Comparison of ENCODE assay signal across 16 cellular contexts in the genomic region with DNA sequence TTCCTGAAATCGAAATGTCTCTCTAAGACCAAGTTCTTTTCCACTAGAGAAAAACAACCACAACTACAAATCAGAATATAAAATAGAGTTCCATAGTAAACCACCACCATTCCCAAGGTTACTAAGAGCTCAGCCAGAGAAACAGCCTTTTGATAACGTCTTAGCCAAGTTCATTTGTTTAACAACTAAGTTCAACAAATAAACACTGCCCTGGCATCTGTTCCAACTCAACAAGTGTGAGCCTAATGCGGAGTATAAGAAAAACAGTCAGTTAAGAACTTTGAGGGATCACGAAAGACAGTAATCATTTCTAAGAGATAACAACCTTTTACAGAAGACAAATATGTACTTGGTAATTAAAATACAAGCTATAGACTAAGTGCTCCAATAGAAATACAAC.
DNase-seq lines count a peak whose midpoint lies in the region; ATAC-seq and TF ChIP-seq lines count a peak whose summit lies in the region.
"Had no signal": no experiment of that assay in that cellular context is flagged by ENCODE, and none has a peak within 500 bp of the region (broad histone marks: within the 10 kb centered on the region; RNA-seq: fewer than 3 reads in every experiment).

No MANE protein-coding gene starts in this region.

- no peak for TF ChIP-seq CTCF in osteocyte (IDR thresholded peaks at IDR 0.05)

- no peaks in the 10 kb centered on the region for H3K36me3 ChIP-seq in ACC112 (ENCODE audit: insufficient read depth, low read length)
- H3K36me3 ChIP-seq: left lung had no signal

- peaks cover 55% of the 10 kb centered on the region for H3K36me3 Mint-ChIP-seq in osteocyte (ENCODE audit: unreplicated experiment)

- peaks cover 27% of the 10 kb centered on the region for H3K4me1 ChIP-seq in ACC112 (ENCODE audit: control insufficient read depth, insufficient read depth, low read length, unreplicated experiment)

- H3K27me3 ChIP-seq in ACC112 (ENCODE audit: insufficient read depth, low read length), result no peaks in the 10 kb centered on the region
- H3K27me3 ChIP-seq: left lung had no signal

- ATAC-seq in GM19467 (IDR thresholded peaks at IDR 0.05; ENCODE audit: unreplicated experiment), result no peak
- no peak for ATAC-seq in GM21423 (IDR thresholded peaks at IDR 0.05; ENCODE audit: unreplicated experiment)
- ATAC-seq: activated CD8-positive, alpha-beta memory T cell treated with anti-CD3 and anti-CD28 coated beads, Interleukin-2, amount 10 ng/mL, durations not matched to agents 7 days and 5 days; HCT116; left lung had no signal

- H3K79me2 ChIP-seq in ACC112 (ENCODE audit: control insufficient read depth, insufficient read depth, low read length, unreplicated experiment), result peaks cover 20% of the 10 kb centered on the region

- H3K9me3 Mint-ChIP-seq in osteocyte (ENCODE audit: unreplicated experiment), result no peaks in the 10 kb centered on the region

- peaks cover 76% of the 10 kb centered on the region for H3K4me1 Mint-ChIP-seq in osteocyte (ENCODE audit: unreplicated experiment)

- H3K4me3 ChIP-seq in ACC112 (ENCODE audit: low read depth, low read length), result no peak overlapping the region
- H3K4me3 ChIP-seq: left lung had no signal

- peak overlapping the region; percentile 18 for H3K27ac ChIP-seq in ACC112 (ENCODE audit: low read depth, low read length)
- H3K27ac ChIP-seq: left lung had no signal

- H3K4me3 Mint-ChIP-seq in osteocyte (ENCODE audit: unreplicated experiment), result no peak overlapping the region
- H3K4me3 Mint-ChIP-seq: activated CD8-positive, alpha-beta memory T cell treated with anti-CD3 and anti-CD28 coated beads, Interleukin-2, amount 10 ng/mL, durations not matched to agents 7 days and 5 days had no signal

- no peaks in the 10 kb centered on the region for H3K27me3 Mint-ChIP-seq in osteocyte (ENCODE audit: unreplicated experiment)
- H3K27me3 Mint-ChIP-seq: CD4-positive, CD25-positive, alpha-beta regulatory T cell had no signal

- H2AFZ ChIP-seq in ACC112 (ENCODE audit: low read length, unreplicated experiment), result peak overlapping the region; percentile 34

- H3K27ac Mint-ChIP-seq in osteocyte (ENCODE audit: unreplicated experiment), result peak overlapping the region; percentile 83
- H3K27ac Mint-ChIP-seq: activated CD8-positive, alpha-beta memory T cell treated with anti-CD3 and anti-CD28 coated beads, Interleukin-2, amount 10 ng/mL, durations not matched to agents 7 days and 5 days had no signal

- DNase-seq in M059J (ENCODE audit: low read depth), result peak; percentile 32
- DNase-seq in fibroblast of peridontal ligament (ENCODE audit: extremely low read depth), result peak; percentile 69
- DNase-seq in osteocyte (ENCODE audit: extremely low spot score, unreplicated experiment), result no peak
- no peak for DNase-seq in stimulated activated CD4-positive, alpha-beta T cell treated with anti-CD3 and anti-CD28 coated beads, Interleukin-4, amount 100 ng/mL, for 4 hours
- no peak for DNase-seq in NOMO-1 (lab: John Stamatoyannopoulos, UW; ENCODE audit: unreplicated experiment in 2 of 2)
- DNase-seq: activated CD8-positive, alpha-beta memory T cell treated with anti-CD3 and anti-CD28 coated beads, Interleukin-2, amount 10 ng/mL, durations not matched to agents 7 days and 5 days; aorta; left lung; NCI-H1105; NCI-H510A treated with DMSO at 0.1 percent for 48 hours; stimulated activated CD4-positive, alpha-beta T cell treated with anti-CD3 and anti-CD28 coated beads, Interleukin-2, amount 100 ng/mL, for 24 hours had no signal

Comparison
In these comparisons a context has a peak if more than half of its experiments do, and no peak if none do; other contexts are left out.
1. DNase-seq: peak in M059J (single experiment) and fibroblast of peridontal ligament (single experiment); none in osteocyte (single experiment), stimulated activated CD4-positive, alpha-beta T cell treated with anti-CD3 and anti-CD28 coated beads, Interleukin-4, amount 100 ng/mL, for 4 hours (0 of 2) and NOMO-1 (0 of 2).